In genomic region chr5:51375084-51375483, GRCh38 we compare ENCODE assay signal across 25 cellular contexts. TPM values are rescaled to one million over a fixed set of nuclear protein-coding genes. Genes with fewer than 3 reads are reported as not detected.
DNase-seq lines count a peak whose midpoint lies in the region; ATAC-seq, FAIRE-seq and TF ChIP-seq lines count a peak whose summit lies in the region.
"Had no signal": no experiment of that assay in that cellular context is flagged by ENCODE, and none has a peak within 500 bp of the region (broad histone marks: within the 10 kb centered on the region; RNA-seq: fewer than 3 reads in every experiment).

No MANE protein-coding gene starts in this region.

- TF ChIP-seq CTCF in GM12878 (IDR thresholded peaks at IDR 0.05 in 2 of 3, conservative IDR thresholded peaks at IDR 0.05 in 1 of 3; ENCODE audit: control insufficient read depth in 2 of 3, extremely low read depth in 1 of 3, insufficient read depth in 1 of 3, low read depth in 3 of 3, low read length in 3 of 3), result no peak
- TF ChIP-seq CTCF in glutamatergic neuron (IDR thresholded peaks at IDR 0.05; ENCODE audit: partially characterized antibody, unreplicated experiment), result no peak
- no peak for TF ChIP-seq CTCF in stomach (IDR thresholded peaks at IDR 0.05)

- SMC1A ChIA-PET in GM12878 (lab: Charles Lee; ENCODE audit: uncharacterized antibody, unreplicated experiment), result interaction anchor here (0.5 to 1.1 kb wide), 2 partner anchors 377 to 631 kb away, joined by 3 read pairs; no protein-coding TSS in a partner anchor

- in situ Hi-C loops in GM12878 (cut with MboI), result loop anchor here (25.0 kb wide), 1 partner anchor 1287 kb away; no protein-coding TSS in a partner anchor

- no peak overlapping the region for H3K4me3 ChIP-seq in GM12878
- no peak overlapping the region for H3K4me3 ChIP-seq in stomach
- H3K4me3 ChIP-seq: A549; BLaER1 treated with 17β-estradiol and CSF1 and Interleukin-3, amounts not matched to agents 10 nM and 100 nM; GM23248 had no signal

- CTCF ChIA-PET in GM12878 (lab: Yijun Ruan, JAX), result no interaction called here

- no peak overlapping the region for H3K4me2 ChIP-seq in GM12878 (ENCODE audit: control insufficient read depth, insufficient read depth)
- H3K4me2 ChIP-seq: A549 had no signal

- H3K9me3 ChIP-seq in GM12878 (replicated peaks; ENCODE audit: control insufficient read depth, insufficient read depth, low read length) (no peaks in the 10 kb centered on the region), stomach (no peaks in the 10 kb centered on the region)
- H3K9me3 ChIP-seq: A549, BE2C had no signal

- peak overlapping the region; percentile 0 for H3K4me3 Mint-ChIP-seq in glutamatergic neuron (ENCODE audit: unreplicated experiment)
- H3K4me3 Mint-ChIP-seq: CD14-positive monocyte; CD4-positive, alpha-beta T cell; CD8-positive, alpha-beta memory T cell had no signal

- RAD21 ChIA-PET in GM12878 (lab: Charles Lee; ENCODE audit: unreplicated experiment), result no interaction called here

- BruUV-seq in GM12878 (replicated peaks; lab: Mats Ljungman, UMichigan), result no TSS peak

- H3K36me3 ChIP-seq in GM12878 (ENCODE audit: control insufficient read depth in 2 of 2, insufficient read depth in 2 of 2, low read length in 1 of 2) (no peaks in the 10 kb centered on the region), stomach (no peaks in the 10 kb centered on the region)
- H3K36me3 ChIP-seq: BE2C; BLaER1 treated with 17β-estradiol and CSF1 and Interleukin-3, amounts not matched to agents 10 nM and 100 nM had no signal

- H3K36me3 Mint-ChIP-seq in glutamatergic neuron (ENCODE audit: unreplicated experiment), result no peaks in the 10 kb centered on the region
- H3K36me3 Mint-ChIP-seq: CD8-positive, alpha-beta memory T cell had no signal

- no peak for ATAC-seq in GM12878
- ATAC-seq: A549 had no signal

- WGBS in GM12878 (ENCODE audit: insufficient coverage, insufficient replicate concordance, low lambda C conversion rate, missing lambda C conversion rate), result 59% methylated on average over 7 of the region's 7 CpGs
- 90 to 95% (median 93%) methylated on average over 7 of the region's 7 CpGs for WGBS in stomach, 5 donors

- no peak overlapping the region for H3K27ac Mint-ChIP-seq in glutamatergic neuron (ENCODE audit: unreplicated experiment)
- H3K27ac Mint-ChIP-seq: CD14-positive monocyte; CD4-positive, alpha-beta T cell; CD8-positive, alpha-beta memory T cell had no signal

- TF ChIP-seq RAD21 in GM12878 (IDR thresholded peaks at IDR 0.05; ENCODE audit: insufficient read depth, low read depth, low read length), result no peak

- H3K4me1 ChIP-seq in GM12878 (ENCODE audit: control insufficient read depth, insufficient read depth, low read length), result no peaks in the 10 kb centered on the region
- peaks cover 0 to 56% (median 28%) of the 10 kb centered on the region in 4 donors for H3K4me1 ChIP-seq in stomach
- H3K4me1 ChIP-seq: A549 had no signal

- H2AFZ ChIP-seq in GM12878 (ENCODE audit: control insufficient read depth, low read depth, low read length), result no peak overlapping the region
- H2AFZ ChIP-seq: GM23248 had no signal

- H3K27me3 ChIP-seq in GM12878 (replicated peaks in 1 of 2; ENCODE audit: control insufficient read depth in 2 of 2, insufficient read depth in 2 of 2, low read length in 1 of 2) (peaks cover 6% of the 10 kb centered on the region in 2 experiments; a peak in 3 of 4 replicates), stomach (peaks cover 0 to 25% (median 5%) of the 10 kb centered on the region in 3 donors)
- H3K27me3 ChIP-seq: BE2C had no signal

- peaks cover 54% of the 10 kb centered on the region for H3K4me1 Mint-ChIP-seq in glutamatergic neuron (ENCODE audit: low read depth, unreplicated experiment)
- H3K4me1 Mint-ChIP-seq: CD14-positive monocyte had no signal

- FAIRE-seq in GM12878 (lab: Jason Lieb, UNC) (no peak), GM12892 (lab: Jason Lieb, UNC) (no peak)
- FAIRE-seq: D721Med, GM19239, H1 had no signal

- no peak for TF ChIP-seq POLR2A in GM12878 (IDR thresholded peaks at IDR 0.05; ENCODE audit: low read depth, low read length)
- TF ChIP-seq POLR2A in stomach (IDR thresholded peaks at IDR 0.05), result no peak
- TF ChIP-seq POLR2A in GM12892 (IDR thresholded peaks at IDR 0.05; ENCODE audit: low read depth, low read length), result no peak

- H3K9ac ChIP-seq in GM12878 (ENCODE audit: control insufficient read depth, insufficient read depth, low read length), result no peak overlapping the region
- H3K9ac ChIP-seq: BLaER1 treated with 17β-estradiol and CSF1 and Interleukin-3, amounts not matched to agents 10 nM and 100 nM; GM23248 had no signal

- DNase-seq in GM12878 (ENCODE audit: low read depth, low spot score) (no peak), glutamatergic neuron (no peak), stomach (no peak), MV-4-11 (lab: John Stamatoyannopoulos, UW) (no peak), GM12892 (ENCODE audit: insufficient read length) (no peak)
- no peak for DNase-seq in activated effector memory CD4-positive, alpha-beta T cell treated with Interleukin-2 at 50 U/mL for 16 hours
- DNase-seq: 8988T; ACHN; AML-193; BE2C; CD4-positive, alpha-beta T cell; CD8-positive, alpha-beta memory T cell; DMS 273 treated with DMSO at 0.1 percent for 48 hours; DMS79; EL; GF-D8; GM23248; H7; HCEC 1CT had no signal

- peaks cover 28% of the 10 kb centered on the region for H3K9me3 Mint-ChIP-seq in glutamatergic neuron (ENCODE audit: unreplicated experiment)
- H3K9me3 Mint-ChIP-seq: CD4-positive, alpha-beta T cell had no signal

- no peaks in the 10 kb centered on the region for H4K20me1 ChIP-seq in GM12878 (ENCODE audit: control insufficient read depth, insufficient read depth)
- H4K20me1 ChIP-seq: BLaER1 treated with 17β-estradiol and CSF1 and Interleukin-3, amounts not matched to agents 10 nM and 100 nM had no signal

- H3K79me2 ChIP-seq in GM12878 (ENCODE audit: control insufficient read depth, insufficient read depth, low read length), result no peaks in the 10 kb centered on the region

- H3K27ac ChIP-seq in GM12878 (ENCODE audit: control insufficient read depth, insufficient read depth), result no peak overlapping the region
- peak overlapping the region in 3 of 5 donors; percentile 28 to 60 (median 35) for H3K27ac ChIP-seq in stomach
- H3K27ac ChIP-seq: A549; BLaER1 treated with 17β-estradiol and CSF1 and Interleukin-3, amounts not matched to agents 10 nM and 100 nM; GM23248 had no signal

- intact Hi-C loops in GM12878 (cut with micrococcal nuclease; ENCODE audit: unreplicated experiment) (no loop called here), stomach (cut with DNase I; ENCODE audit: low total_unique reads) (no loop called here)

- POLR2A ChIA-PET in GM12878 (lab: Charles Lee), result no interaction called here

- peaks cover 21% of the 10 kb centered on the region for H3K27me3 Mint-ChIP-seq in glutamatergic neuron (ENCODE audit: unreplicated experiment)

- no peak for TF ChIP-seq EP300 in GM12878 (IDR thresholded peaks at IDR 0.05; ENCODE audit: borderline replicate concordance in 1 of 2, control insufficient read depth in 1 of 2, low read depth in 2 of 2, low read length in 2 of 2)
- no peak for TF ChIP-seq EP300 in stomach (IDR thresholded peaks at IDR 0.05)

TF ChIP-seq in GM12878, 131 proteins besides CTCF, POLR2A, EP300 and RAD21 (continues in another document):
- TF ChIP-seq RAD51 (IDR thresholded peaks at IDR 0.05) (peak; percentile 20; the same call in 1 of the 2 replicates), MAX (IDR thresholded peaks at IDR 0.05; ENCODE audit: low read depth, low read length) (no peak), TCF3 (IDR thresholded peaks at IDR 0.05; ENCODE audit: borderline replicate concordance, insufficient read depth, low read depth, low read length) (no peak)

RNA-seq across cellular contexts. Expression of gene ISL1, which starts 8.2 kb away (rescaled TPM):
- not detected in 2 replicates for total RNA-seq in GM12878 (2013; cell fraction: nucleolus; rRNA removed)
- not detected in 2 replicates for total RNA-seq in GM12878 (2014; rRNA removed)
- not detected in 2 replicates for total RNA-seq in GM12878 (2014; rRNA removed; fragmentation: Illumina TruSeq; extraction: Trizol)
- not detected in 2 replicates for total RNA-seq in GM12878 (2021)
- not detected for polyA plus RNA-seq in GM12878 (2011; ENCODE audit: low read depth)
- not detected in 2 replicates for polyA plus RNA-seq in GM12878 (2011; rRNA removed)
- not detected in 2 replicates for polyA plus RNA-seq in GM12878 (2011; cell fraction: cytosol; rRNA removed)
- not detected in 2 replicates for polyA plus RNA-seq in GM12878 (2011; cell fraction: nucleus; rRNA removed)
- not detected in 2 replicates for polyA plus RNA-seq in GM12878 (2012)
- polyA plus RNA-seq in GM12878 (2014; fragmentation: Illumina TruSeq; extraction: Trizol), result not detected in 2 replicates
- not detected for polyA plus RNA-seq in GM12878 (2014; fragmentation: Nextera tagmentation; extraction: Ambion mirVana)
- polyA plus RNA-seq in GM12878 (2014; rRNA removed), result not detected in 2 replicates
- under 1 TPM in 1 of 2 experiments, not detected in 1; 0.08 TPM for polyA plus RNA-seq in GM12878 (2016; fragmentation: Nextera tagmentation; extraction: Ambion mirVana)
- polyA minus RNA-seq in GM12878 (2011; rRNA and poly(A)+ RNA removed), result not detected in 2 replicates
- polyA minus RNA-seq in GM12878 (2011; cell fraction: cytosol; rRNA and poly(A)+ RNA removed), result not detected in 2 replicates
- polyA minus RNA-seq in GM12878 (2011; cell fraction: nucleus; rRNA and poly(A)+ RNA removed), result not detected in 2 replicates
- total RNA-seq in glutamatergic neuron (ENCODE audit: unreplicated experiment), result 152 TPM
- total RNA-seq in stomach, result 10 to 100 TPM in 2 of 5 donors, 1 to 10 TPM in 2, not detected in 1; 1.8 to 20.7 (median 11.4) TPM
- polyA plus RNA-seq in stomach, result 1 to 10 TPM; 6.9 to 7.9 (median 7.9) TPM
- polyA plus RNA-seq in GM12892 (2012; ENCODE audit: missing spikeins), result not detected
- total RNA-seq: CD4-positive, alpha-beta T cell; CD8-positive, alpha-beta memory T cell; GM23248 had no signal
- polyA plus RNA-seq: A549; CD14-positive monocyte; CD8-positive, alpha-beta memory T cell; GM23248 had no signal
